Comparison of ENCODE assay signal across 21 cellular contexts in genomic region chrX:79300821-79301220, GRCh38.
A peak's percentile ranks its signal among the peaks of the same experiment; 100 is the strongest.
DNase-seq lines count a peak whose midpoint lies in the region; FAIRE-seq and TF ChIP-seq lines count a peak whose summit lies in the region.
"Had no signal": no experiment of that assay in that cellular context is flagged by ENCODE, and none has a peak within 500 bp of the region (broad histone marks: within the 10 kb centered on the region; RNA-seq: fewer than 3 reads in every experiment).

No MANE protein-coding gene starts in this region.

- H3K4me3 Mint-ChIP-seq in activated naive CD4-positive, alpha-beta T cell treated with anti-CD3 and anti-CD28 coated beads, Interleukin-2, amount 10 ng/mL, durations not matched to agents 7 days and 5 days: no peak overlapping the region
- no peak overlapping the region for H3K4me3 Mint-ChIP-seq in astrocyte (ENCODE audit: unreplicated experiment)
- H3K4me3 Mint-ChIP-seq: B cell; CD4-positive, alpha-beta T cell; CD8-positive, alpha-beta T cell had no signal

- H3K27me3 Mint-ChIP-seq in activated naive CD4-positive, alpha-beta T cell treated with anti-CD3 and anti-CD28 coated beads, Interleukin-2, amount 10 ng/mL, durations not matched to agents 7 days and 5 days: no peaks in the 10 kb centered on the region
- H3K27me3 Mint-ChIP-seq in astrocyte (ENCODE audit: low read depth, unreplicated experiment): no peaks in the 10 kb centered on the region
- H3K27me3 Mint-ChIP-seq: B cell; CD4-positive, alpha-beta T cell had no signal

- H3K9ac ChIP-seq in astrocyte (ENCODE audit: low read length): no peak overlapping the region
- H3K9ac ChIP-seq: BLaER1 treated with 17β-estradiol and CSF1 and Interleukin-3, amounts not matched to agents 10 nM and 100 nM had no signal

- FAIRE-seq in astrocyte (lab: Jason Lieb, UNC): peak; percentile 90
- FAIRE-seq: A204.1, D721Med, G401.6, GM12891, GM19239 had no signal

- no peak for TF ChIP-seq CTCF in astrocyte (IDR thresholded peaks at IDR 0.05; ENCODE audit: insufficient read depth, low read depth, low read length)
- TF ChIP-seq CTCF in spleen (IDR thresholded peaks at IDR 0.05 in 8 of 11, conservative IDR thresholded peaks at IDR 0.05 in 3 of 11): no peak

- intact Hi-C loops in spleen (cut with DNase I; ENCODE audit: low total_unique reads): no loop called here

- H3K4me1 ChIP-seq in astrocyte (ENCODE audit: insufficient read depth, low read length) (no peaks in the 10 kb centered on the region), spleen (no peaks in the 10 kb centered on the region)
- H3K4me1 ChIP-seq: BLaER1 treated with 17β-estradiol and CSF1 and Interleukin-3, amounts not matched to agents 10 nM and 100 nM; Caco-2 had no signal

- H3K4me3 ChIP-seq in astrocyte (ENCODE audit: insufficient read depth, low read depth, low read length): no peak overlapping the region
- no peak overlapping the region for H3K4me3 ChIP-seq in spleen
- H3K4me3 ChIP-seq: BLaER1 treated with 17β-estradiol and CSF1 and Interleukin-3, amounts not matched to agents 10 nM and 100 nM had no signal

- H3K36me3 ChIP-seq in astrocyte (ENCODE audit: insufficient read depth, low read length) (no peaks in the 10 kb centered on the region), spleen (no peaks in the 10 kb centered on the region)
- H3K36me3 ChIP-seq: BLaER1 treated with 17β-estradiol and CSF1 and Interleukin-3, amounts not matched to agents 10 nM and 100 nM had no signal

- no peak for DNase-seq in activated naive CD4-positive, alpha-beta T cell treated with anti-CD3 and anti-CD28 coated beads, Interleukin-2, amount 10 ng/mL, durations not matched to agents 7 days and 5 days
- DNase-seq in activated naive CD4-positive, alpha-beta T cell treated with Interleukin-2 at 50 U/mL for 16 hours: no peak
- DNase-seq in astrocyte (ENCODE audit: low read depth) (no peak), spleen (no peak), NCI-H1048 (lab: John Stamatoyannopoulos, UW) (no peak)
- DNase-seq: AML-193; Caco-2; Calu3; CD4-positive, alpha-beta T cell; CD8-positive, alpha-beta T cell; DMS79 treated with DMSO at 0.1 percent for 48 hours; GF-D8 had no signal

- no peak for TF ChIP-seq POLR2A in spleen (IDR thresholded peaks at IDR 0.05)

- no peaks in the 10 kb centered on the region for H3K27me3 ChIP-seq in astrocyte (ENCODE audit: insufficient read depth, low read length)
- H3K27me3 ChIP-seq in spleen (replicated peaks in 1 of 7): no peaks in the 10 kb centered on the region

- H3K27ac Mint-ChIP-seq in activated naive CD4-positive, alpha-beta T cell treated with anti-CD3 and anti-CD28 coated beads, Interleukin-2, amount 10 ng/mL, durations not matched to agents 7 days and 5 days: peak overlapping the region; percentile 24
- H3K27ac Mint-ChIP-seq in astrocyte (ENCODE audit: unreplicated experiment): no peak overlapping the region
- H3K27ac Mint-ChIP-seq: B cell; CD4-positive, alpha-beta T cell; CD8-positive, alpha-beta T cell had no signal

- H3K79me2 ChIP-seq in astrocyte (ENCODE audit: insufficient read depth, low read length): no peaks in the 10 kb centered on the region

- no peaks in the 10 kb centered on the region for H3K9me3 Mint-ChIP-seq in activated naive CD4-positive, alpha-beta T cell treated with anti-CD3 and anti-CD28 coated beads, Interleukin-2, amount 10 ng/mL, durations not matched to agents 7 days and 5 days
- no peaks in the 10 kb centered on the region for H3K9me3 Mint-ChIP-seq in astrocyte (ENCODE audit: unreplicated experiment)

- H3K27ac ChIP-seq in astrocyte (ENCODE audit: low read depth, low read length) (no peak overlapping the region), spleen (no peak overlapping the region)
- H3K27ac ChIP-seq: 22Rv1; BLaER1 treated with 17β-estradiol and CSF1 and Interleukin-3, amounts not matched to agents 10 nM and 100 nM; C4-2B had no signal

- H3K4me1 Mint-ChIP-seq in activated naive CD4-positive, alpha-beta T cell treated with anti-CD3 and anti-CD28 coated beads, Interleukin-2, amount 10 ng/mL, durations not matched to agents 7 days and 5 days: no peaks in the 10 kb centered on the region
- H3K4me1 Mint-ChIP-seq in astrocyte (ENCODE audit: low read depth, unreplicated experiment): no peaks in the 10 kb centered on the region
- H3K4me1 Mint-ChIP-seq: B cell had no signal

- CTCF ChIA-PET in activated naive CD4-positive, alpha-beta T cell treated with anti-CD3 and anti-CD28 coated beads, Interleukin-2, amount 10 ng/mL, durations not matched to agents 7 days and 5 days (lab: Charles Lee): no interaction called here

- no peaks in the 10 kb centered on the region for H3K36me3 Mint-ChIP-seq in activated naive CD4-positive, alpha-beta T cell treated with anti-CD3 and anti-CD28 coated beads, Interleukin-2, amount 10 ng/mL, durations not matched to agents 7 days and 5 days
- no peaks in the 10 kb centered on the region for H3K36me3 Mint-ChIP-seq in astrocyte (ENCODE audit: low read depth, unreplicated experiment)
- H3K36me3 Mint-ChIP-seq: CD8-positive, alpha-beta T cell had no signal

- no peak overlapping the region for H2AFZ ChIP-seq in astrocyte (ENCODE audit: low read depth, low read length)

- H3K4me2 ChIP-seq in astrocyte (ENCODE audit: low read length): no peak overlapping the region
- H3K4me2 ChIP-seq: BLaER1 treated with 17β-estradiol and CSF1 and Interleukin-3, amounts not matched to agents 10 nM and 100 nM had no signal

- H3K9me3 ChIP-seq in astrocyte (ENCODE audit: insufficient read depth, low read depth, low read length) (no peaks in the 10 kb centered on the region), spleen (no peaks in the 10 kb centered on the region)
- H3K9me3 ChIP-seq: Caco-2 had no signal

- H4K20me1 ChIP-seq in astrocyte (ENCODE audit: insufficient read depth, low read length): no peaks in the 10 kb centered on the region
- H4K20me1 ChIP-seq: BLaER1 treated with 17β-estradiol and CSF1 and Interleukin-3, amounts not matched to agents 10 nM and 100 nM had no signal

- 63 to 93% (median 79%) methylated on average over 2 of the region's 2 CpGs for WGBS in spleen, 5 donors
